8 cellular contexts compared by ENCODE assay signal in genomic region chr1:104132386-104132973, GRCh38.
DNase-seq lines count a peak whose midpoint lies in the region; ATAC-seq and TF ChIP-seq lines count a peak whose summit lies in the region.

No MANE protein-coding gene starts in this region.

- no peaks in the 10 kb centered on the region for H3K4me1 ChIP-seq in HEK293 (ENCODE audit: control insufficient read depth, insufficient read depth, low read length)
- no peaks in the 10 kb centered on the region for H3K4me1 ChIP-seq in colonic mucosa

- intact Hi-C loops in colonic mucosa (cut with DNase I), result loop anchor here (10.0 kb wide), 1 partner anchor 188 kb away; no protein-coding TSS in a partner anchor

- H3K27me3 Mint-ChIP-seq in stimulated activated naive B cell treated with anti-CD40 and anti-IgM and Interleukin-4, amounts not matched to agents 10 μg/mL and 1 μg/mL and 100 μg/mL, for 72 hours, result no peaks in the 10 kb centered on the region

- DNase-seq in ELF-1 (ENCODE audit: low read depth, low spot score) (peak; percentile 34), NCI-H446 (lab: John Stamatoyannopoulos, UW) (peak; percentile 13 to 71), colonic mucosa (no peak), nucleus accumbens (lab: John Stamatoyannopoulos, UW) (no peak), dedifferentiated amniotic fluid mesenchymal stem cell (ENCODE audit: extremely low spot score) (no peak)
- no peak for DNase-seq in stimulated activated naive B cell treated with anti-CD40 and anti-IgM and Interleukin-4, amounts not matched to agents 10 μg/mL and 1 μg/mL and 100 μg/mL, for 72 hours
- DNase-seq in activated T-cell treated with anti-CD3 and anti-CD28 coated beads, Interleukin-2, amount 50 U/mL, for 48 hours, result no peak

- POLR2A ChIA-PET in HEK293 (lab: Yijun Ruan, JAX), result no interaction called here

- TF ChIP-seq CTCF in HEK293 (tag by site-specific recombination; IDR thresholded peaks at IDR 0.05), result no peak
- peak; percentile 38 for TF ChIP-seq CTCF in colonic mucosa (IDR thresholded peaks at IDR 0.05)

- peak; percentile 36 to 45 for ATAC-seq in stimulated activated naive B cell treated with anti-CD40 and anti-IgM and Interleukin-4, amounts not matched to agents 10 μg/mL and 1 μg/mL and 100 μg/mL, for 72 hours (replicated peaks)

- H3K36me3 Mint-ChIP-seq in stimulated activated naive B cell treated with anti-CD40 and anti-IgM and Interleukin-4, amounts not matched to agents 10 μg/mL and 1 μg/mL and 100 μg/mL, for 72 hours, result no peaks in the 10 kb centered on the region

- CTCF ChIA-PET in HEK293 (lab: Yijun Ruan, JAX), result interaction anchor here (0.6 to 1.4 kb wide), 5 partner anchors 10 to 223 kb away, joined by 3 to 7 read pairs (median 3); no protein-coding TSS in a partner anchor

- no peak overlapping the region for H3K27ac Mint-ChIP-seq in stimulated activated naive B cell treated with anti-CD40 and anti-IgM and Interleukin-4, amounts not matched to agents 10 μg/mL and 1 μg/mL and 100 μg/mL, for 72 hours

- H3K9ac ChIP-seq in colonic mucosa (ENCODE audit: low read depth in 2 of 2, low read length in 2 of 2), result no peak overlapping the region

- H3K27me3 ChIP-seq in colonic mucosa, result no peaks in the 10 kb centered on the region

- H3K4me1 Mint-ChIP-seq in stimulated activated naive B cell treated with anti-CD40 and anti-IgM and Interleukin-4, amounts not matched to agents 10 μg/mL and 1 μg/mL and 100 μg/mL, for 72 hours, result no peaks in the 10 kb centered on the region

- H3K9me3 Mint-ChIP-seq in stimulated activated naive B cell treated with anti-CD40 and anti-IgM and Interleukin-4, amounts not matched to agents 10 μg/mL and 1 μg/mL and 100 μg/mL, for 72 hours, result peaks cover 4 to 5% of the 10 kb centered on the region in 2 donors

- H3K36me3 ChIP-seq in HEK293 (ENCODE audit: control insufficient read depth in 2 of 2, insufficient read depth in 1 of 2, low read length in 2 of 2), result no peaks in the 10 kb centered on the region
- H3K36me3 ChIP-seq in colonic mucosa, result no peaks in the 10 kb centered on the region

- H3K27ac ChIP-seq in HEK293 (ENCODE audit: extremely low read depth, low read depth, low read length) (no peak overlapping the region), colonic mucosa (no peak overlapping the region)

- H3K4me3 Mint-ChIP-seq in stimulated activated naive B cell treated with anti-CD40 and anti-IgM and Interleukin-4, amounts not matched to agents 10 μg/mL and 1 μg/mL and 100 μg/mL, for 72 hours, result no peak overlapping the region

- no peak overlapping the region for H3K4me3 ChIP-seq in HEK293 (ENCODE audit: low read depth, low read length)
- no peak overlapping the region for H3K4me3 ChIP-seq in colonic mucosa

- H3K9me3 ChIP-seq in HEK293 (ENCODE audit: control insufficient read depth, insufficient read depth, low read depth, low read length) (no peaks in the 10 kb centered on the region), colonic mucosa (no peaks in the 10 kb centered on the region)

TF ChIP-seq in HEK293, 187 proteins besides CTCF, POLR2A, EP300 and RAD21:
- peak; percentile 27 for TF ChIP-seq ZNF654 (tag by site-specific recombination; IDR thresholded peaks at IDR 0.05; ENCODE audit: low read depth)
- TF ChIP-seq ZNF169 (tag by site-specific recombination; IDR thresholded peaks at IDR 0.05), result no peak

Comparison
In these comparisons a context has a peak if more than half of its experiments do, and no peak if none do; other contexts are left out.
1. DNase-seq: peak in ELF-1 (single experiment) and NCI-H446 (2 of 2); none in colonic mucosa (single experiment), stimulated activated naive B cell treated with anti-CD40 and anti-IgM and Interleukin-4, amounts not matched to agents 10 μg/mL and 1 μg/mL and 100 μg/mL, for 72 hours (single experiment), activated T-cell treated with anti-CD3 and anti-CD28 coated beads, Interleukin-2, amount 50 U/mL, for 48 hours (0 of 2), nucleus accumbens (0 of 56) and dedifferentiated amniotic fluid mesenchymal stem cell (single experiment).